ENCODE assay signal across 1 cellular context in the genomic region with DNA sequence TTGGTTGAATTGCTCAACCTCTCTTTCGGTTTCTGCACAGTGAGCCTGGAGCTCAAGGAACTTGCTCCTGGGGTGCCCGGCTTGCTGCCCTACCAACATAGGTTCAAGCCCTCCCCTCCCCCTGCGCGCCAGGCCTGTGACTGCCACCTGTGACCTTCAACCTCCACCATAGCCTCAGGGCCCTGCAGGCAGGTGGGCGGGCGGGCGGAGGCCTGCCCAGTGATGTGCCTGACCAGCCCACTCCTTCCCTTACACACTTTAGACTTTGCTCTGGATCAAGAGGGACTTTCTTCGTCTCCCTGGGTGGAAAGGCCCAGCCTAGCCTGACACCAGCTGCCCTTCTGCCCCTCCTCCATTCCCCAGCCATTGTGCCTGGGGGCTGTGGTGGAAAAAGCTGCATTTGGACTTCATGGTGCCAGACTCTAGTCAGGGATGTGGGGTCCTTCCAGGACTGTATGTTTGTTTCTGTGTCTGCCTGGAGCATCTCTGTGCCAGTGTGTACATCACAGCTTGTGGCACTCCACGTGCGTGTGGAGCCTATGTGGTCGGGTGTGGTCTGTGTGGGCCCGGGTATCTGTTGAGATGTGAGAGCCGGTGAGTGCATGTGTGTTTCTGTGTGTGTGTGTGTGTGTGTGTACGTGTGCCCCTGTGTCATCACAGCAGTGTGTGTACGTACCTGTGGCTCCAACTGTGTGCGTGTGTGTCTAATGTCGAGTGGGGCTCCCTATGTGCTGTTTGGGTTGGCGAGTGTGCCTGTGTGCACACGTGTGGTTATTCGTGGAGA.
TF ChIP-seq lines count a peak whose summit lies in the region.

No MANE protein-coding gene starts in this region.

TF ChIP-seq in WTC11, 78 proteins besides CTCF, POLR2A, EP300 and RAD21 (continued from another document):
- TF ChIP-seq, protein P1, sequence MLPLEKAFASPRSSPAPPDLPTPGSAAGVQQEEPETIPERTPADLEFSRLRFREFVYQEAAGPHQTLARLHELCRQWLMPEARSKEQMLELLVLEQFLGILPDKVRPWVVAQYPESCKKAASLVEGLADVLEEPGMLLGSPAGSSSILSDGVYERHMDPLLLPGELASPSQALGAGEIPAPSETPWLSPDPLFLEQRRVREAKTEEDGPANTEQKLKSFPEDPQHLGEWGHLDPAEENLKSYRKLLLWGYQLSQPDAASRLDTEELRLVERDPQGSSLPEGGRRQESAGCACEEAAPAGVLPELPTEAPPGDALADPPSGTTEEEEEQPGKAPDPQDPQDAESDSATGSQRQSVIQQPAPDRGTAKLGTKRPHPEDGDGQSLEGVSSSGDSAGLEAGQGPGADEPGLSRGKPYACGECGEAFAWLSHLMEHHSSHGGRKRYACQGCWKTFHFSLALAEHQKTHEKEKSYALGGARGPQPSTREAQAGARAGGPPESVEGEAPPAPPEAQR (CRISPR knock-in tag; IDR thresholded peaks at IDR 0.05), result no peak
- no peak for TF ChIP-seq NFATC4 (CRISPR knock-in tag; IDR thresholded peaks at IDR 0.05)
- no peak for TF ChIP-seq IRF2 (CRISPR knock-in tag; IDR thresholded peaks at IDR 0.05; ENCODE audit: borderline replicate concordance, low read depth)
- TF ChIP-seq FOXK1 (CRISPR knock-in tag; IDR thresholded peaks at IDR 0.05), result no peak
- TF ChIP-seq, protein P2, sequence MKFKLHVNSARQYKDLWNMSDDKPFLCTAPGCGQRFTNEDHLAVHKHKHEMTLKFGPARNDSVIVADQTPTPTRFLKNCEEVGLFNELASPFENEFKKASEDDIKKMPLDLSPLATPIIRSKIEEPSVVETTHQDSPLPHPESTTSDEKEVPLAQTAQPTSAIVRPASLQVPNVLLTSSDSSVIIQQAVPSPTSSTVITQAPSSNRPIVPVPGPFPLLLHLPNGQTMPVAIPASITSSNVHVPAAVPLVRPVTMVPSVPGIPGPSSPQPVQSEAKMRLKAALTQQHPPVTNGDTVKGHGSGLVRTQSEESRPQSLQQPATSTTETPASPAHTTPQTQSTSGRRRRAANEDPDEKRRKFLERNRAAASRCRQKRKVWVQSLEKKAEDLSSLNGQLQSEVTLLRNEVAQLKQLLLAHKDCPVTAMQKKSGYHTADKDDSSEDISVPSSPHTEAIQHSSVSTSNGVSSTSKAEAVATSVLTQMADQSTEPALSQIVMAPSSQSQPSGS (CRISPR knock-in tag; IDR thresholded peaks at IDR 0.05; ENCODE audit: borderline replicate concordance, low read depth), result no peak
- no peak for TF ChIP-seq FOXJ3 (CRISPR knock-in tag; IDR thresholded peaks at IDR 0.05; ENCODE audit: borderline replicate concordance)
- TF ChIP-seq, protein P3, sequence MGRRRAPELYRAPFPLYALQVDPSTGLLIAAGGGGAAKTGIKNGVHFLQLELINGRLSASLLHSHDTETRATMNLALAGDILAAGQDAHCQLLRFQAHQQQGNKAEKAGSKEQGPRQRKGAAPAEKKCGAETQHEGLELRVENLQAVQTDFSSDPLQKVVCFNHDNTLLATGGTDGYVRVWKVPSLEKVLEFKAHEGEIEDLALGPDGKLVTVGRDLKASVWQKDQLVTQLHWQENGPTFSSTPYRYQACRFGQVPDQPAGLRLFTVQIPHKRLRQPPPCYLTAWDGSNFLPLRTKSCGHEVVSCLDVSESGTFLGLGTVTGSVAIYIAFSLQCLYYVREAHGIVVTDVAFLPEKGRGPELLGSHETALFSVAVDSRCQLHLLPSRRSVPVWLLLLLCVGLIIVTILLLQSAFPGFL (CRISPR knock-in tag; IDR thresholded peaks at IDR 0.05; ENCODE audit: borderline replicate concordance), result no peak
